Comparison of ENCODE assay signal across 20 cellular contexts in genomic region chr13:72137782-72138181, GRCh38.
"Had no signal": no experiment of that assay in that cellular context is flagged by ENCODE, and none has a peak within 500 bp of the region (broad histone marks: within the 10 kb centered on the region; RNA-seq: fewer than 3 reads in every experiment).

No MANE protein-coding gene starts in this region.

- H3K4me1 ChIP-seq: lower lobe of right lung, prostate gland, right atrium auricular region, stomach had no signal

- DNase-seq: cortex of kidney; effector memory CD8-positive, alpha-beta T cell; hypothalamus; immature natural killer cell; left ventricle myocardium superior; lower lobe of right lung; naive thymus-derived CD8-positive, alpha-beta T cell; nephron progenitor cell; nucleus accumbens; stimulated activated CD4-positive, alpha-beta T cell treated with anti-CD3 and anti-CD28 coated beads, Interleukin-12 subunit alpha, Interleukin-12 subunit beta, amount 100 ng/mL, for 4 hours; stimulated activated CD4-positive, alpha-beta T cell treated with anti-CD3 and anti-CD28 coated beads, Interleukin-1b, Interleukin-23, amount 100 ng/mL, for 48 hours; stimulated activated CD4-positive, alpha-beta T cell treated with anti-CD3 and anti-CD28 coated beads, Interleukin-4, amount 100 ng/mL, for 24 hours; stimulated activated naive CD4-positive, alpha-beta T cell treated with Interleukin-2 at 50 U/mL for 16 hours; stomach had no signal

- H3K36me3 ChIP-seq: lower lobe of right lung, prostate gland, right atrium auricular region, stomach, thyroid gland had no signal

- H3K27me3 ChIP-seq: right atrium auricular region, stomach, thyroid gland had no signal

- ATAC-seq: effector memory CD8-positive, alpha-beta T cell; left ventricle myocardium superior; lower lobe of right lung; naive thymus-derived CD8-positive, alpha-beta T cell; sciatic nerve; stimulated activated effector memory CD8-positive, alpha-beta T cell treated with anti-CD3 and anti-CD28 coated beads, Interleukin-12 subunit alpha, Interleukin-12 subunit beta, amount 100 ng/mL, for 72 hours had no signal

- H3K4me2 ChIP-seq: smooth muscle cell had no signal

- H3K4me3 ChIP-seq: lower lobe of right lung, prostate gland, right atrium auricular region, smooth muscle cell, stomach, thyroid gland had no signal

- H3K27ac ChIP-seq: lower lobe of right lung, prostate gland, right atrium auricular region, stomach, thyroid gland had no signal

- H3K9me3 ChIP-seq: lower lobe of right lung, prostate gland, right atrium auricular region, stomach, thyroid gland had no signal
